In genomic region chr14:100223332-100224171, GRCh38 we compare ENCODE assay signal across 1 cellular context.
TF ChIP-seq lines count a peak whose summit lies in the region.

No MANE protein-coding gene starts in this region.

TF ChIP-seq in HepG2, 621 proteins besides CTCF, POLR2A, EP300 and RAD21 (continues in another document):
- TF ChIP-seq ZNF143 (CRISPR knock-in tag; IDR thresholded peaks at IDR 0.05), result peak; percentile 72
- TF ChIP-seq AFF4 (CRISPR knock-in tag; IDR thresholded peaks at IDR 0.05), result peak; percentile 41; the same call in 1 of the 2 replicates
- TF ChIP-seq ZHX2 (IDR thresholded peaks at IDR 0.05; ENCODE audit: low read depth), result peak; percentile 91
- TF ChIP-seq ZHX2 (CRISPR knock-in tag; IDR thresholded peaks at IDR 0.05; ENCODE audit: borderline replicate concordance), result no peak
- TF ChIP-seq HOXD1 (CRISPR knock-in tag; IDR thresholded peaks at IDR 0.05), result no peak
- TF ChIP-seq HOXA3 (CRISPR knock-in tag; IDR thresholded peaks at IDR 0.05), result peak; percentile 93
- no peak for TF ChIP-seq ZNF543 (CRISPR knock-in tag; IDR thresholded peaks at IDR 0.05)
- TF ChIP-seq MXD4 (CRISPR knock-in tag; IDR thresholded peaks at IDR 0.05), result peak; percentile 26; the same call in 1 of the 2 replicates
- peak; percentile 28; the same call in 1 of the 2 replicates for TF ChIP-seq FOSL2 (CRISPR knock-in tag; IDR thresholded peaks at IDR 0.05)
- no peak for TF ChIP-seq REPIN1 (CRISPR knock-in tag; IDR thresholded peaks at IDR 0.05; ENCODE audit: borderline replicate concordance, low read depth)
- 0 out of 2 replicates have a peak, but pooled peaks have one; percentile 24 for TF ChIP-seq KAT8 (CRISPR knock-in tag; IDR thresholded peaks at IDR 0.05)
- no peak for TF ChIP-seq TARDBP (CRISPR knock-in tag; IDR thresholded peaks at IDR 0.05)
- peak; percentile 46; the same call in 1 of the 3 replicates for TF ChIP-seq MXI1 (IDR thresholded peaks at IDR 0.05; ENCODE audit: borderline replicate concordance, low read depth, low read length)
- TF ChIP-seq TEAD3 (CRISPR knock-in tag; optimal IDR thresholded peaks at IDR 0.05; ENCODE audit: borderline replicate concordance), result peak; percentile 92
- TF ChIP-seq ZNF260 (CRISPR knock-in tag; IDR thresholded peaks at IDR 0.05; ENCODE audit: borderline replicate concordance, low read depth), result no peak
- TF ChIP-seq ZNF205 (CRISPR knock-in tag; IDR thresholded peaks at IDR 0.05), result no peak
- TF ChIP-seq MNT (IDR thresholded peaks at IDR 0.05), result peak; percentile 25; the same call in 1 of the 2 replicates
- TF ChIP-seq ZKSCAN8 (CRISPR knock-in tag; IDR thresholded peaks at IDR 0.05; ENCODE audit: borderline replicate concordance), result no peak
- no peak for TF ChIP-seq STAG1 (CRISPR knock-in tag; IDR thresholded peaks at IDR 0.05)
- TF ChIP-seq ZNF597 (CRISPR knock-in tag; IDR thresholded peaks at IDR 0.05), result no peak
- no peak for TF ChIP-seq CREB3 (CRISPR knock-in tag; IDR thresholded peaks at IDR 0.05)
- peak; percentile 37; the same call in 1 of the 2 replicates for TF ChIP-seq GABPB1 (CRISPR knock-in tag; IDR thresholded peaks at IDR 0.05)
- peak; percentile 38 for TF ChIP-seq SKI (IDR thresholded peaks at IDR 0.05; ENCODE audit: partially characterized antibody)
- no peak for TF ChIP-seq HNRNPL (IDR thresholded peaks at IDR 0.05; ENCODE audit: low read depth, low read length)
- 0 out of 2 replicates have a peak, but pooled peaks have one; percentile 47 for TF ChIP-seq MEF2D (CRISPR knock-in tag; IDR thresholded peaks at IDR 0.05)
- 0 out of 2 replicates have a peak, but pooled peaks have one; percentile 22 for TF ChIP-seq ZBTB25 (CRISPR knock-in tag; IDR thresholded peaks at IDR 0.05)
- TF ChIP-seq HNF4A (CRISPR knock-in tag; IDR thresholded peaks at IDR 0.05), result peak; percentile 67
- peak; percentile 72 for TF ChIP-seq RARA (CRISPR knock-in tag; IDR thresholded peaks at IDR 0.05)
- TF ChIP-seq ZNF292 (CRISPR knock-in tag; IDR thresholded peaks at IDR 0.05; ENCODE audit: borderline replicate concordance, low read depth), result peak; percentile 74
- no peak for TF ChIP-seq ZNF747 (CRISPR knock-in tag; IDR thresholded peaks at IDR 0.05; ENCODE audit: borderline replicate concordance)
- 0 out of 2 replicates have a peak, but pooled peaks have one; percentile 35 for TF ChIP-seq SALL1 (CRISPR knock-in tag; IDR thresholded peaks at IDR 0.05)
- 0 out of 2 replicates have a peak, but pooled peaks have one; percentile 13 for TF ChIP-seq GABPA (IDR thresholded peaks at IDR 0.05; ENCODE audit: low read depth, low read length)
- no peak; the same call in 1 of the 2 replicates for TF ChIP-seq GABPA (CRISPR knock-in tag; IDR thresholded peaks at IDR 0.05; ENCODE audit: low read depth)
- TF ChIP-seq DDIT3 (CRISPR knock-in tag; IDR thresholded peaks at IDR 0.05), result no peak
- peak; percentile 57; the same call in 1 of the 2 replicates for TF ChIP-seq SP5 (CRISPR knock-in tag; IDR thresholded peaks at IDR 0.05; ENCODE audit: borderline replicate concordance, low read depth)
- peak; percentile 36; the same call in 1 of the 2 replicates for TF ChIP-seq ZMYM3 (CRISPR knock-in tag; IDR thresholded peaks at IDR 0.05)
- TF ChIP-seq SYNCRIP (IDR thresholded peaks at IDR 0.05; ENCODE audit: insufficient read depth, low read depth, low read length), result no peak
- TF ChIP-seq GATAD2A (CRISPR knock-in tag; IDR thresholded peaks at IDR 0.05), result peak; percentile 40
- peak; percentile 13; the same call in 1 of the 2 replicates for TF ChIP-seq SOX5 (CRISPR knock-in tag; IDR thresholded peaks at IDR 0.05; ENCODE audit: borderline replicate concordance)
- no peak for TF ChIP-seq ETS1 (CRISPR knock-in tag; IDR thresholded peaks at IDR 0.05)
- peak; percentile 75; the same call in 1 of the 2 replicates for TF ChIP-seq DMAP1 (CRISPR knock-in tag; IDR thresholded peaks at IDR 0.05)
- peak; percentile 74; the same call in 1 of the 2 replicates for TF ChIP-seq PITX1 (CRISPR knock-in tag; IDR thresholded peaks at IDR 0.05)
- TF ChIP-seq ZNF235 (CRISPR knock-in tag; IDR thresholded peaks at IDR 0.05; ENCODE audit: borderline replicate concordance), result no peak
- TF ChIP-seq MLLT10 (CRISPR knock-in tag; IDR thresholded peaks at IDR 0.05), result no peak
- TF ChIP-seq ZFX (CRISPR knock-in tag; IDR thresholded peaks at IDR 0.05; ENCODE audit: low read depth), result peak; percentile 18; the same call in 1 of the 2 replicates
- no peak for TF ChIP-seq FOXK2 (IDR thresholded peaks at IDR 0.05)
- TF ChIP-seq ZNF883 (CRISPR knock-in tag; IDR thresholded peaks at IDR 0.05; ENCODE audit: not compliant biosample characterization), result no peak
- peak; percentile 42; the same call in 1 of the 2 replicates for TF ChIP-seq HDAC2 (CRISPR knock-in tag; IDR thresholded peaks at IDR 0.05)
- TF ChIP-seq NFE2L2 (IDR thresholded peaks at IDR 0.05; ENCODE audit: low read length), result no peak
- no peak for TF ChIP-seq ZFYVE20 (CRISPR knock-in tag; IDR thresholded peaks at IDR 0.05; ENCODE audit: borderline replicate concordance, low read depth)
- TF ChIP-seq JUN (CRISPR knock-in tag; IDR thresholded peaks at IDR 0.05), result no peak
- TF ChIP-seq IRF9 (CRISPR knock-in tag; IDR thresholded peaks at IDR 0.05; ENCODE audit: borderline replicate concordance), result peak; percentile 33; the same call in 1 of the 2 replicates
- TF ChIP-seq PHF21A (CRISPR knock-in tag; IDR thresholded peaks at IDR 0.05), result 0 out of 2 replicates have a peak, but pooled peaks have one; percentile 42
